ENCODE assay signal across 8 cellular contexts in the genomic region with DNA sequence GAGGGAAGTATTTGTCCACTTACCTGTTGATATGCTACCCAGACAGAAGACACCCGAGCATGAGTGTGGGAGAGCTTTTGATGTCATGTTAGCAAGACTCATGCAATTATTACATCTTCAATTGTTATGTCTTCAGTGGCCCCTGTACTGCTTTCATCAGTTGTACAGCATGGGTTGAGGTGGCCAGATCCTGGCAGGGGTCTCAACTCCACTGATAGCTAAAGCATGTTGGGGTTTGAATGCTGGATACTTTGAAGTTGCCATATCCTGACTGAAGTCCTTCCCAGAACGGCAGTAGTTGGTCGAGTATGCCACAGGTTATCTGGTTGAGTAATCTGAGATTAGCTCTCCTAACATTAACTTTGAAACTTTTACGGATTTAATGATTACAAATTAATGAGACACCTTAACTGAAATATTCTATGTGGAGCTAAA. TPM values are rescaled to one million over a fixed set of nuclear protein-coding genes. Genes with fewer than 3 reads are reported as not detected.
DNase-seq lines count a peak whose midpoint lies in the region; ATAC-seq and TF ChIP-seq lines count a peak whose summit lies in the region.

No MANE protein-coding gene starts in this region.

- H3K9me3 ChIP-seq in SJSA1 (replicated peaks) = no peaks in the 10 kb centered on the region

- ATAC-seq in GM18520 (IDR thresholded peaks at IDR 0.05; ENCODE audit: unreplicated experiment) = no peak

- H3K27ac ChIP-seq in SJSA1 (no peak overlapping the region), skin epidermis (peak overlapping the region in 2 of 21 experiments; percentile 86 to 91)

- peaks cover 32% of the 10 kb centered on the region for H3K36me3 ChIP-seq in SJSA1

- DNase-seq in DMS 273 (lab: John Stamatoyannopoulos, UW; ENCODE audit: unreplicated experiment) = peak; percentile 31
- DNase-seq in DMS 273 treated with DMSO at 0.1 percent for 48 hours (lab: John Stamatoyannopoulos, UW) = no peak
- no peak for DNase-seq in SJSA1 (ENCODE audit: low read depth in 1 of 2, low spot score in 2 of 2)
- DNase-seq in fibroblast of the aortic adventitia (ENCODE audit: low read depth) = no peak
- DNase-seq in activated CD8-positive, alpha-beta memory T cell treated with anti-CD3 and anti-CD28 coated beads for 24 hours = no peak
- DNase-seq in islet precursor cell = no peak

- peaks cover 15% of the 10 kb centered on the region; the same call in 1 of the 2 replicates for H3K4me1 ChIP-seq in SJSA1 (replicated peaks)

- TF ChIP-seq CTCF in fibroblast of the aortic adventitia (IDR thresholded peaks at IDR 0.05; ENCODE audit: insufficient read depth, low read length) = no peak

- H3K4me3 ChIP-seq in SJSA1 = peak overlapping the region; percentile 93
- H3K4me3 ChIP-seq in fibroblast of the aortic adventitia (ENCODE audit: low read depth, low read length) = peak overlapping the region; percentile 80
- peak overlapping the region; percentile 63 to 96 (median 83) for H3K4me3 ChIP-seq in skin epidermis

- H3K27me3 ChIP-seq in SJSA1 (replicated peaks) = no peaks in the 10 kb centered on the region

RNA-seq across cellular contexts. Expression of a gene that starts 1.2 kb away (rescaled TPM):
- total RNA-seq in SJSA1 (2014; rRNA removed; shearing (Covaris generic)) = 43.3 and 60.1 TPM in 2 replicates
- total RNA-seq in fibroblast of the aortic adventitia (ENCODE audit: low replicate concordance) = 50.4 and 74.6 TPM in 2 replicates

RNA-seq across cellular contexts. Expression of a gene that starts 46.7 kb away (rescaled TPM):
- not detected in 2 replicates for total RNA-seq in SJSA1 (2014; rRNA removed; shearing (Covaris generic))
- 0.09 TPM in 1 of 2 replicates, not detected in the other for total RNA-seq in fibroblast of the aortic adventitia (ENCODE audit: low replicate concordance)

RNA-seq across cellular contexts. Expression of a gene that starts 56.7 kb away (rescaled TPM):
- total RNA-seq in SJSA1 (2014; rRNA removed; shearing (Covaris generic)) = 38.3 and 38.9 TPM in 2 replicates
- total RNA-seq in fibroblast of the aortic adventitia (ENCODE audit: low replicate concordance) = 5.6 and 17.5 TPM in 2 replicates

RNA-seq across cellular contexts. Expression of a gene that starts 56.8 kb away (rescaled TPM):
- 18.5 and 18.9 TPM in 2 replicates for total RNA-seq in SJSA1 (2014; rRNA removed; shearing (Covaris generic))
- 4.1 and 8.0 TPM in 2 replicates for total RNA-seq in fibroblast of the aortic adventitia (ENCODE audit: low replicate concordance)
